ENCODE assay signal across 1 cellular context in the genomic region with DNA sequence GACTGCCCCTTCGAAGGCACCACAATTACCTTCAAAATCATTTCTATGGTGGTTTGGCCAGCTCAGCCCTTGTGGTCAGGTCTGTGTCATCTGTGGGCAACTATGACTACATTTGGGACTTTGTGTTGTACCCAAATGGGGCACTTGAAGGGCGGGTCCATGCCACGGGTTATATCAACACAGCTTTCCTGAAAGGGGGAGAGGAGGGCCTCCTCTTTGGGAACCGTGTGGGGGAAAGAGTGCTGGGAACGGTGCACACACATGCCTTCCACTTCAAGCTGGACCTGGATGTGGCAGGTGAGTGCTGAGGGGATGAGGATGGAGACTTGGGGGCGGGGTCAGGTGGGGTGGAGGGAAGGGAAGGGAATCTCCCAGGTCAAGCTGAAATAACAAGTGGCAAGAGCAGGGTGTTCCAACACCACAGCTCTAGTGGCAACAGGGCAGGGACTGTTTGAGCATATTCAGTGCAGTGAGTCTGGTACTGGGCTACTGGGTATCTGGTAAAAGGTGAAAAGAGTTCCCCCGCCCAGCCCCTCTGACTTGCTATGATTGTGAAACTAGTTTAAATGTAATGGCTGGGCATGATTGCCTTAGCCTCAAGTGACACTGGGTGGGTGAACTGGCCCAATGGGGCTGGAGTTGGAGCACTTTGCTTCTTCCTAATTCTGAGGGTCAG.
TF ChIP-seq lines count a peak whose summit lies in the region.

No MANE protein-coding gene starts in this region.

TF ChIP-seq in endothelial cell of umbilical vein, 7 proteins besides CTCF, POLR2A, EP300 and RAD21 (continued from another document):
- TF ChIP-seq, protein P1, sequence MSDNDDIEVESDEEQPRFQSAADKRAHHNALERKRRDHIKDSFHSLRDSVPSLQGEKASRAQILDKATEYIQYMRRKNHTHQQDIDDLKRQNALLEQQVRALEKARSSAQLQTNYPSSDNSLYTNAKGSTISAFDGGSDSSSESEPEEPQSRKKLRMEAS (IDR thresholded peaks at IDR 0.05; ENCODE audit: insufficient read depth, insufficient read length): no peak
